Comparison of ENCODE assay signal across 16 cellular contexts in genomic region chr13:111175372-111175771, GRCh38.
DNase-seq lines count a peak whose midpoint lies in the region; ATAC-seq and TF ChIP-seq lines count a peak whose summit lies in the region.
"Had no signal": no experiment of that assay in that cellular context is flagged by ENCODE, and none has a peak within 500 bp of the region (broad histone marks: within the 10 kb centered on the region; RNA-seq: fewer than 3 reads in every experiment).

No MANE protein-coding gene starts in this region.

- H3K27me3 ChIP-seq in CD4-positive, CD25-positive, alpha-beta regulatory T cell (ENCODE audit: control insufficient read depth, insufficient read depth, low read length) = no peaks in the 10 kb centered on the region
- H3K27me3 ChIP-seq in dorsolateral prefrontal cortex (no peaks in the 10 kb centered on the region), neural progenitor cell (no peaks in the 10 kb centered on the region), thyroid gland (no peaks in the 10 kb centered on the region)
- H3K27me3 ChIP-seq: BE2C, ovary had no signal

- DNase-seq in CD4-positive, CD25-positive, alpha-beta regulatory T cell = no peak
- no peak for DNase-seq in dorsolateral prefrontal cortex
- peak; percentile 27 for DNase-seq in neural progenitor cell (ENCODE audit: low spot score)
- DNase-seq in thyroid gland = no peak
- DNase-seq: activated CD4-positive, CD25-positive, alpha-beta regulatory T cell; activated T-cell treated with anti-CD3 and anti-CD28 coated beads, Interleukin-2, amount 50 U/mL, for 24 hours; BE2C; NCI-H187; ovary had no signal

- H3K4me3 ChIP-seq in CD4-positive, CD25-positive, alpha-beta regulatory T cell (ENCODE audit: low read depth, low read length) = no peak overlapping the region
- H3K4me3 ChIP-seq in dorsolateral prefrontal cortex (no peak overlapping the region), neural progenitor cell (no peak overlapping the region), thyroid gland (replicated peaks in 1 of 3) (no peak overlapping the region)
- H3K4me3 ChIP-seq: ovary, PC-9, smooth muscle cell had no signal

- H3K9ac ChIP-seq in neural progenitor cell = no peak overlapping the region

- no peak overlapping the region for H3K4me3 Mint-ChIP-seq in CD4-positive, CD25-positive, alpha-beta regulatory T cell
- H3K4me3 Mint-ChIP-seq in neural progenitor cell = no peak overlapping the region
- H3K4me3 Mint-ChIP-seq: activated T-cell treated with anti-CD3 and anti-CD28 coated beads, Interleukin-2, amount 50 U/mL, for 24 hours; dendritic cell treated with granulocyte-macrophage colony-stimulating factor and Interleukin-4, amounts not matched to agents 40 ng/mL and 50 ng/mL, for 4 days had no signal

- peak overlapping the region; percentile 84 to 98 (median 95) for H3K27ac Mint-ChIP-seq in CD4-positive, CD25-positive, alpha-beta regulatory T cell
- H3K27ac Mint-ChIP-seq in neural progenitor cell = no peak overlapping the region
- H3K27ac Mint-ChIP-seq: dendritic cell treated with granulocyte-macrophage colony-stimulating factor and Interleukin-4, amounts not matched to agents 40 ng/mL and 50 ng/mL, for 4 days had no signal

- ATAC-seq in CD4-positive, CD25-positive, alpha-beta regulatory T cell (ENCODE audit: low read depth in 2 of 2) = no peak
- ATAC-seq in HG03521 (IDR thresholded peaks at IDR 0.05; ENCODE audit: unreplicated experiment) (no peak), GM18498 (IDR thresholded peaks at IDR 0.05; ENCODE audit: unreplicated experiment) (no peak), GM19397 (IDR thresholded peaks at IDR 0.05; ENCODE audit: unreplicated experiment) (no peak)

- peaks cover 11% of the 10 kb centered on the region for H3K36me3 Mint-ChIP-seq in CD4-positive, CD25-positive, alpha-beta regulatory T cell
- H3K36me3 Mint-ChIP-seq in neural progenitor cell = peaks cover 17% of the 10 kb centered on the region

- no peaks in the 10 kb centered on the region for H3K27me3 Mint-ChIP-seq in CD4-positive, CD25-positive, alpha-beta regulatory T cell
- H3K27me3 Mint-ChIP-seq in neural progenitor cell (ENCODE audit: insufficient read depth, low read depth) = peaks cover 2% of the 10 kb centered on the region
- H3K27me3 Mint-ChIP-seq: activated T-cell treated with anti-CD3 and anti-CD28 coated beads, Interleukin-2, amount 50 U/mL, for 24 hours; dendritic cell treated with granulocyte-macrophage colony-stimulating factor and Interleukin-4, amounts not matched to agents 40 ng/mL and 50 ng/mL, for 4 days had no signal

- H3K36me3 ChIP-seq in CD4-positive, CD25-positive, alpha-beta regulatory T cell (ENCODE audit: control insufficient read depth, insufficient read depth, low read length) = peaks cover 18% of the 10 kb centered on the region
- H3K36me3 ChIP-seq in KOPT-K1 (ENCODE audit: insufficient read depth, low read length) (peaks cover 33% of the 10 kb centered on the region), neural progenitor cell (no peaks in the 10 kb centered on the region), thyroid gland (no peaks in the 10 kb centered on the region)
- H3K36me3 ChIP-seq: BE2C, ovary had no signal

- no peak overlapping the region for H3K4me2 ChIP-seq in neural progenitor cell
- H3K4me2 ChIP-seq: PC-9, smooth muscle cell had no signal

- H3K4me1 Mint-ChIP-seq in CD4-positive, CD25-positive, alpha-beta regulatory T cell = peaks cover 15 to 79% (median 59%) of the 10 kb centered on the region in 4 donors
- H3K4me1 Mint-ChIP-seq in neural progenitor cell = peaks cover 20% of the 10 kb centered on the region

- peaks cover 99% of the 10 kb centered on the region for H3K79me2 ChIP-seq in neural progenitor cell (ENCODE audit: low read depth)

- 95 to 98% methylated on average over 4 of the region's 4 CpGs for WGBS in thyroid gland, 2 donors

- intact Hi-C loops in dorsolateral prefrontal cortex (cut with DNase I) (loop anchor here in 1 of 2 donors (5.0 kb wide), 1 partner anchor 37 kb away; no protein-coding TSS in a partner anchor), thyroid gland (cut with DNase I) (no loop called here)

- TF ChIP-seq CTCF in dorsolateral prefrontal cortex (IDR thresholded peaks at IDR 0.05 in 54 of 56, conservative IDR thresholded peaks at IDR 0.05 in 2 of 56; ENCODE audit: low read depth in 1 of 56, partially characterized antibody in 56 of 56) = no peak
- no peak for TF ChIP-seq CTCF in neural progenitor cell (IDR thresholded peaks at IDR 0.05)
- no peak for TF ChIP-seq CTCF in thyroid gland (IDR thresholded peaks at IDR 0.05)

- H3K4me1 ChIP-seq in CD4-positive, CD25-positive, alpha-beta regulatory T cell (ENCODE audit: control insufficient read depth, insufficient read depth, low read length, poor library complexity, severe bottlenecking) = peaks cover 46% of the 10 kb centered on the region
- peaks cover 24% of the 10 kb centered on the region for H3K4me1 ChIP-seq in neural progenitor cell
- H3K4me1 ChIP-seq in thyroid gland = peaks cover 20 to 21% of the 10 kb centered on the region in 2 donors

- H3F3A ChIP-seq in neural progenitor cell (ENCODE audit: low read depth) = no peaks in the 10 kb centered on the region

- TF ChIP-seq POLR2A in thyroid gland (IDR thresholded peaks at IDR 0.05) = no peak

- peaks cover 99% of the 10 kb centered on the region for H4K20me1 ChIP-seq in neural progenitor cell (ENCODE audit: low read depth)

- H3K9me3 ChIP-seq in CD4-positive, CD25-positive, alpha-beta regulatory T cell (ENCODE audit: control insufficient read depth in 2 of 2, low read length in 2 of 2) = no peaks in the 10 kb centered on the region
- H3K9me3 ChIP-seq in KOPT-K1 (ENCODE audit: insufficient read depth, low read length, poor library complexity, severe bottlenecking) (no peaks in the 10 kb centered on the region), neural progenitor cell (ENCODE audit: low read depth) (no peaks in the 10 kb centered on the region), thyroid gland (no peaks in the 10 kb centered on the region)
- H3K9me3 ChIP-seq: BE2C, ovary had no signal

- H3K27ac ChIP-seq in CD4-positive, CD25-positive, alpha-beta regulatory T cell (ENCODE audit: insufficient read depth, low read length, poor library complexity, severe bottlenecking) = no peak overlapping the region
- H3K27ac ChIP-seq in KOPT-K1 (ENCODE audit: low read depth, low read length, poor library complexity, severe bottlenecking) (peak overlapping the region; percentile 76), dorsolateral prefrontal cortex (peak overlapping the region in 45 of 59 donors; percentile 21 to 95 (median 83)), neural progenitor cell (no peak overlapping the region), thyroid gland (no peak overlapping the region)
- H3K27ac ChIP-seq: ovary, PC-9 had no signal

- no peak overlapping the region for H2AFZ ChIP-seq in neural progenitor cell (replicated peaks)
- H2AFZ ChIP-seq: PC-9 had no signal

- peaks cover 0 to 1% (median 0%) of the 10 kb centered on the region in 7 donors for H3K9me3 Mint-ChIP-seq in CD4-positive, CD25-positive, alpha-beta regulatory T cell
- no peaks in the 10 kb centered on the region for H3K9me3 Mint-ChIP-seq in neural progenitor cell

Comparison
In these comparisons a context has a peak if more than half of its experiments do, and no peak if none do; other contexts are left out.
1. H3K27ac ChIP-seq: peak in KOPT-K1 (single experiment) and dorsolateral prefrontal cortex (45 of 59); none in CD4-positive, CD25-positive, alpha-beta regulatory T cell (single experiment), neural progenitor cell (single experiment) and thyroid gland (0 of 3).